8 cellular contexts compared by ENCODE assay signal in genomic region chr17:37609170-37610040, GRCh38.
DNase-seq lines count a peak whose midpoint lies in the region; ATAC-seq and TF ChIP-seq lines count a peak whose summit lies in the region.

Gene SYNRG (minus strand): TSS chr17:37609418. CDS start chr17:37609355, 63 bp downstream.

- peak within 1 kb of the TSS; percentile 92 for H3K4me3 ChIP-seq in choroid plexus epithelial cell (ENCODE audit: low read depth, low read length)

- ATAC-seq in HG03439 (IDR thresholded peaks at IDR 0.05; ENCODE audit: unreplicated experiment) = peak; percentile 91

- peak; percentile 96 for TF ChIP-seq POLR2A in GM19193 (IDR thresholded peaks at IDR 0.05; ENCODE audit: extremely low read depth, insufficient read depth, insufficient read length)

- peak; percentile 97 for DNase-seq in Ammon's horn (ENCODE audit: low spot score)
- peak; percentile 87 for DNase-seq in NCI-H510A (lab: John Stamatoyannopoulos, UW)
- DNase-seq in activated CD4-positive, alpha-beta T cell treated with anti-CD3 and anti-CD28 coated beads for 24 hours (ENCODE audit: low read depth in 2 of 2) = peak; percentile 86 to 87
- peak; percentile 98 for DNase-seq in choroid plexus epithelial cell (ENCODE audit: low read depth)
- DNase-seq in kidney tubule cell (ENCODE audit: low spot score) = peak; percentile 97
- peak; percentile 76 to 88 (median 85) for DNase-seq in stimulated activated CD4-positive, alpha-beta T cell treated with anti-CD3 and anti-CD28 coated beads, Interleukin-1b, Interleukin-23, amount 100 ng/mL, for 24 hours (ENCODE audit: low read depth in 4 of 4, low spot score in 1 of 4)

- TF ChIP-seq CTCF in choroid plexus epithelial cell (conservative IDR thresholded peaks at IDR 0.05; ENCODE audit: low read depth, low read length) = peak; percentile 52

Comparison
In these comparisons a context has a peak if more than half of its experiments do, and no peak if none do; other contexts are left out.
1. Peak in every context shown above with its lines: DNase-seq, ATAC-seq and H3K4me3 ChIP-seq.